1 cellular context compared by ENCODE assay signal in genomic region chr7:21429021-21429420, GRCh38.
TF ChIP-seq lines count a peak whose summit lies in the region.

No MANE protein-coding gene starts in this region.

TF ChIP-seq in HepG2, 621 proteins besides CTCF, POLR2A, EP300 and RAD21:
- TF ChIP-seq ZMYM2 (CRISPR knock-in tag; IDR thresholded peaks at IDR 0.05) = no peak
- no peak for TF ChIP-seq IKZF4 (CRISPR knock-in tag; IDR thresholded peaks at IDR 0.05; ENCODE audit: borderline replicate concordance, low read depth, not compliant biosample characterization)
- no peak for TF ChIP-seq ZBTB8A (CRISPR knock-in tag; IDR thresholded peaks at IDR 0.05; ENCODE audit: borderline replicate concordance, low read depth)
- no peak for TF ChIP-seq FIP1L1 (IDR thresholded peaks at IDR 0.05; ENCODE audit: borderline replicate concordance, insufficient read depth, low read depth, low read length)
- TF ChIP-seq ZFY (CRISPR knock-in tag; IDR thresholded peaks at IDR 0.05) = no peak
- no peak for TF ChIP-seq CBX2 (IDR thresholded peaks at IDR 0.05; ENCODE audit: low read depth, low read length)
- no peak for TF ChIP-seq CBX2 (CRISPR knock-in tag; IDR thresholded peaks at IDR 0.05; ENCODE audit: low read depth)
- TF ChIP-seq ZNF225 (CRISPR knock-in tag; IDR thresholded peaks at IDR 0.05) = no peak
- no peak for TF ChIP-seq ZBTB4 (CRISPR knock-in tag; IDR thresholded peaks at IDR 0.05; ENCODE audit: borderline replicate concordance)
- TF ChIP-seq DR1 (CRISPR knock-in tag; IDR thresholded peaks at IDR 0.05) = no peak
- no peak for TF ChIP-seq ZNF3 (CRISPR knock-in tag; IDR thresholded peaks at IDR 0.05)
- TF ChIP-seq POLR2AphosphoS5 (IDR thresholded peaks at IDR 0.05; ENCODE audit: low read depth, low read length) = no peak
- no peak for TF ChIP-seq ZNF121 (CRISPR knock-in tag; IDR thresholded peaks at IDR 0.05)
- TF ChIP-seq ARID5B (CRISPR knock-in tag; IDR thresholded peaks at IDR 0.05) = no peak
- TF ChIP-seq JUND (CRISPR knock-in tag; IDR thresholded peaks at IDR 0.05) = no peak
- no peak for TF ChIP-seq REXO4 (CRISPR knock-in tag; IDR thresholded peaks at IDR 0.05; ENCODE audit: borderline replicate concordance)
TF ChIP-seq in HepG2: peak in this region for 0.
